Comparison of ENCODE assay signal across 23 cellular contexts in genomic region chr15:71275566-71276354, GRCh38.
DNase-seq lines count a peak whose midpoint lies in the region; ATAC-seq and TF ChIP-seq lines count a peak whose summit lies in the region.
"Had no signal": no experiment of that assay in that cellular context is flagged by ENCODE, and none has a peak within 500 bp of the region (broad histone marks: within the 10 kb centered on the region; RNA-seq: fewer than 3 reads in every experiment).

No MANE protein-coding gene starts in this region.

- TF ChIP-seq CTCF in foreskin keratinocyte (conservative IDR thresholded peaks at IDR 0.05) (no peak), vagina (IDR thresholded peaks at IDR 0.05) (no peak), foreskin fibroblast (IDR thresholded peaks at IDR 0.05; ENCODE audit: low read depth, low read length) (no peak)
- TF ChIP-seq CTCF in CD4-positive, alpha-beta T cell (IDR thresholded peaks at IDR 0.05), result no peak

- no peak overlapping the region for H3K4me3 ChIP-seq in vagina
- no peak overlapping the region for H3K4me3 ChIP-seq in foreskin fibroblast (ENCODE audit: low read depth in 1 of 2, low read length in 2 of 2)
- H3K4me3 ChIP-seq: BLaER1, tibial artery had no signal

- peaks cover 8% of the 10 kb centered on the region for H3K27me3 Mint-ChIP-seq in CD4-positive, alpha-beta T cell
- H3K27me3 Mint-ChIP-seq: IgD-negative memory B cell had no signal

- no peak overlapping the region for H3K4me3 Mint-ChIP-seq in CD4-positive, alpha-beta T cell
- H3K4me3 Mint-ChIP-seq: activated CD4-positive, alpha-beta memory T cell treated with anti-CD3 and anti-CD28 coated beads, Interleukin-2, amount 10 ng/mL, durations not matched to agents 7 days and 5 days; activated naive CD4-positive, alpha-beta T cell treated with anti-CD3 and anti-CD28 coated beads, Interleukin-2, amount 10 ng/mL, durations not matched to agents 7 days and 5 days; IgD-negative memory B cell; naive B cell had no signal

- intact Hi-C loops in vagina (cut with DNase I), result no loop called here
- intact Hi-C loops in CD4-positive, alpha-beta T cell (cut with DNase I, micrococcal nuclease), result no loop called here

- no peak for ATAC-seq in foreskin keratinocyte
- ATAC-seq in CD4-positive, alpha-beta T cell (ENCODE audit: poor library complexity), result no peak

- no peaks in the 10 kb centered on the region for H3K9me3 ChIP-seq in vagina
- H3K9me3 ChIP-seq in CD4-positive, alpha-beta T cell (ENCODE audit: control insufficient read depth, low read length), result no peaks in the 10 kb centered on the region
- H3K9me3 ChIP-seq: BLaER1, tibial artery had no signal

- no peaks in the 10 kb centered on the region for H3K27me3 ChIP-seq in foreskin keratinocyte
- no peaks in the 10 kb centered on the region for H3K27me3 ChIP-seq in vagina
- H3K27me3 ChIP-seq in CD4-positive, alpha-beta T cell (ENCODE audit: control insufficient read depth, insufficient read depth, low read length), result no peaks in the 10 kb centered on the region
- H3K27me3 ChIP-seq: BLaER1, tibial artery had no signal

- H3K4me1 ChIP-seq in foreskin keratinocyte (peaks cover 48% of the 10 kb centered on the region), vagina (peaks cover 38% of the 10 kb centered on the region)
- H3K4me1 ChIP-seq: BLaER1 had no signal

- POLR2A ChIA-PET in CD4-positive, alpha-beta T cell (lab: Charles Lee), result no interaction called here

- CTCF ChIA-PET in CD4-positive, alpha-beta T cell (lab: Charles Lee), result no interaction called here

- no peaks in the 10 kb centered on the region for H3K9me3 Mint-ChIP-seq in CD4-positive, alpha-beta T cell
- H3K9me3 Mint-ChIP-seq: activated CD4-positive, alpha-beta memory T cell treated with anti-CD3 and anti-CD28 coated beads, Interleukin-2, amount 10 ng/mL, durations not matched to agents 7 days and 5 days; activated naive CD4-positive, alpha-beta T cell treated with anti-CD3 and anti-CD28 coated beads, Interleukin-2, amount 10 ng/mL, durations not matched to agents 7 days and 5 days had no signal

- no peaks in the 10 kb centered on the region for H3K36me3 ChIP-seq in vagina
- H3K36me3 ChIP-seq: BLaER1, tibial artery had no signal

- peak overlapping the region; percentile 78 for H3K27ac ChIP-seq in foreskin keratinocyte
- peak overlapping the region; percentile 5 for H3K27ac ChIP-seq in vagina
- H3K27ac ChIP-seq in CD4-positive, alpha-beta T cell (ENCODE audit: low read depth, low read length), result no peak overlapping the region
- H3K27ac ChIP-seq: BLaER1, HL-60 had no signal

- H3K4me1 Mint-ChIP-seq in CD4-positive, alpha-beta T cell (ENCODE audit: low read depth), result no peaks in the 10 kb centered on the region
- H3K4me1 Mint-ChIP-seq: activated CD4-positive, alpha-beta memory T cell treated with anti-CD3 and anti-CD28 coated beads, Interleukin-2, amount 10 ng/mL, durations not matched to agents 7 days and 5 days; activated naive CD4-positive, alpha-beta T cell treated with anti-CD3 and anti-CD28 coated beads, Interleukin-2, amount 10 ng/mL, durations not matched to agents 7 days and 5 days; naive B cell had no signal

- DNase-seq in NCI-H82 (lab: John Stamatoyannopoulos, UW), result peak; percentile 18
- no peak for DNase-seq in NCI-H82 treated with DMSO at 0.1 percent for 48 hours (lab: John Stamatoyannopoulos, UW; ENCODE audit: unreplicated experiment)
- DNase-seq in amniotic epithelial cell (ENCODE audit: low read depth), result peak; percentile 19
- DNase-seq in foreskin keratinocyte, result no peak
- no peak for DNase-seq in vagina (ENCODE audit: extremely low spot score in 2 of 2)
- DNase-seq in CD4-positive, alpha-beta T cell, result no peak
- no peak for DNase-seq in activated T-cell treated with anti-CD3 and anti-CD28 coated beads, Interleukin-2, amount 50 U/mL, for 48 hours
- DNase-seq in foreskin fibroblast, result no peak
- DNase-seq: 8988T; activated CD4-positive, alpha-beta memory T cell treated with anti-CD3 and anti-CD28 coated beads, Interleukin-2, amount 10 ng/mL, durations not matched to agents 7 days and 5 days; activated naive CD4-positive, alpha-beta T cell treated with anti-CD3 and anti-CD28 coated beads, Interleukin-2, amount 10 ng/mL, durations not matched to agents 7 days and 5 days; activated T-cell treated with anti-CD3 and anti-CD28 coated beads, Interleukin-2, amount 50 U/mL, for 1 hour; cortex of kidney; MM.1S; naive B cell; NCI-H187; posterior cingulate gyrus; stimulated activated CD4-positive, alpha-beta T cell treated with anti-CD3 and anti-CD28 coated beads, Interleukin-2, amount 100 ng/mL, for 24 hours; stimulated activated naive CD4-positive, alpha-beta T cell treated with Interleukin-2 at 50 U/mL for 16 hours; tibial artery had no signal

- no peak for TF ChIP-seq POLR2A in vagina (IDR thresholded peaks at IDR 0.05)

- no peaks in the 10 kb centered on the region for H3K36me3 Mint-ChIP-seq in CD4-positive, alpha-beta T cell (ENCODE audit: low read depth)
- H3K36me3 Mint-ChIP-seq: activated naive CD4-positive, alpha-beta T cell treated with anti-CD3 and anti-CD28 coated beads, Interleukin-2, amount 10 ng/mL, durations not matched to agents 7 days and 5 days; IgD-negative memory B cell had no signal

- H3K27ac Mint-ChIP-seq in CD4-positive, alpha-beta T cell, result no peak overlapping the region
- H3K27ac Mint-ChIP-seq: activated CD4-positive, alpha-beta memory T cell treated with anti-CD3 and anti-CD28 coated beads, Interleukin-2, amount 10 ng/mL, durations not matched to agents 7 days and 5 days; activated naive CD4-positive, alpha-beta T cell treated with anti-CD3 and anti-CD28 coated beads, Interleukin-2, amount 10 ng/mL, durations not matched to agents 7 days and 5 days; IgD-negative memory B cell; naive B cell had no signal

Comparison
In these comparisons a context has a peak if more than half of its experiments do, and no peak if none do; other contexts are left out.
1. DNase-seq: peak in NCI-H82 (single experiment) and amniotic epithelial cell (single experiment); none in NCI-H82 treated with DMSO at 0.1 percent for 48 hours (single experiment), foreskin keratinocyte (0 of 2), vagina (0 of 2), CD4-positive, alpha-beta T cell (0 of 10), activated T-cell treated with anti-CD3 and anti-CD28 coated beads, Interleukin-2, amount 50 U/mL, for 48 hours (0 of 2) and foreskin fibroblast (0 of 2).